ENCODE assay signal across 8 cellular contexts in the genomic region with DNA sequence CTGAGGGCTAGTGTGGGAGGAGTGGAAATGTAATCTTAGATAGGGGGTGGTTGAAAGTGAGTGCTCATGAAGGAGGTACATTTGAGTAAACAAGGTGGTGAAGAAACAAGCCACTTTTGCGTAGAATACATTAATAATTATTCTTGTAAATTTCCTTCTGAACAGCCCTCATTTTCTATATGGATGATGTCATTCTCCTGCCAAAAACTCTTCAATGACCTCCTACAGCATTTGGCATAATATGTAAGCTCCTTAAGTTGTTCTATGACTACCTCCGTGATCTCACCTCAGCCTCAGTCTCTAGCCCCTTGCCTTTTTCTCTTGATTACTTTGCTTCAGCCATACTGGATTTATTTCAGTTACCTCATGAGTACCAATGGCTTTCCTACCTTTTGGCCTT. TPM values are rescaled to one million over a fixed set of nuclear protein-coding genes. Genes with fewer than 3 reads are reported as not detected.
"Had no signal": no experiment of that assay in that cellular context is flagged by ENCODE, and none has a peak within 500 bp of the region (broad histone marks: within the 10 kb centered on the region; RNA-seq: fewer than 3 reads in every experiment).

No MANE protein-coding gene starts in this region.

- ATAC-seq: GM12878 had no signal

- FAIRE-seq: GM12878, GM12891, GM12892, GM18507, GM19239 had no signal

- DNase-seq: GDM1, GF-D8 had no signal

- H3K4me3 ChIP-seq: GM12878 had no signal

RNA-seq across cellular contexts. Expression of a gene that starts 14.0 kb away (rescaled TPM):
- total RNA-seq: G401 had no signal
